10 cellular contexts compared by ENCODE assay signal in genomic region chr7:22864855-22865606, GRCh38. TPM values are rescaled to one million over a fixed set of nuclear protein-coding genes. Genes with fewer than 3 reads are reported as not detected.
A peak's percentile ranks its signal among the peaks of the same experiment; 100 is the strongest.
DNase-seq lines count a peak whose midpoint lies in the region; ATAC-seq and TF ChIP-seq lines count a peak whose summit lies in the region.
"Had no signal": no experiment of that assay in that cellular context is flagged by ENCODE, and none has a peak within 500 bp of the region (broad histone marks: within the 10 kb centered on the region; RNA-seq: fewer than 3 reads in every experiment).

No MANE protein-coding gene starts in this region.

- POLR2A ChIA-PET in AG04450 (lab: Yijun Ruan, JAX): interaction anchor here (0.5 kb wide), 1 partner anchor 8 kb away, joined by 5 read pairs; no protein-coding TSS in a partner anchor

- DNase-seq in AG04450 (ENCODE audit: low read depth, low spot score): no peak
- DNase-seq in ELR (ENCODE audit: low read depth): peak; percentile 47
- no peak for DNase-seq in HPDE6-E6E7 (ENCODE audit: extremely low spot score)
- DNase-seq in glomerular visceral epithelial cell (ENCODE audit: extremely low spot score): no peak
- DNase-seq: activated CD4-positive, alpha-beta T cell treated with anti-CD3 and anti-CD28 coated beads, Interleukin-2, amount 50 U/mL, for 4 hours; NCI-H524 treated with DMSO at 0.1 percent for 48 hours had no signal

- CTCF ChIA-PET in AG04450 (lab: Charles Lee): interaction anchor here (1.4 to 1.9 kb wide), 2 partner anchors 11 to 191 kb away, joined by 4 to 6 read pairs; no protein-coding TSS in a partner anchor

- H3K4me3 Mint-ChIP-seq in dendritic cell treated with granulocyte-macrophage colony-stimulating factor and Interleukin-4, amounts not matched to agents 40 ng/mL and 50 ng/mL, for 4 days: no peak overlapping the region

- H3K4me1 ChIP-seq in mucosa of rectum (ENCODE audit: control insufficient read depth in 2 of 2, insufficient read depth in 2 of 2, low read length in 2 of 2): no peaks in the 10 kb centered on the region

- H3K9ac ChIP-seq in mucosa of rectum (ENCODE audit: low read depth in 1 of 2, low read length in 2 of 2): no peak overlapping the region

- peaks cover 26% of the 10 kb centered on the region for H3K4me1 Mint-ChIP-seq in dendritic cell treated with granulocyte-macrophage colony-stimulating factor and Interleukin-4, amounts not matched to agents 40 ng/mL and 50 ng/mL, for 4 days (ENCODE audit: low read depth)

- no peaks in the 10 kb centered on the region for H3K27me3 Mint-ChIP-seq in dendritic cell treated with granulocyte-macrophage colony-stimulating factor and Interleukin-4, amounts not matched to agents 40 ng/mL and 50 ng/mL, for 4 days

- H3K27ac ChIP-seq in AG04450 (ENCODE audit: low read depth, low read length): peak overlapping the region; percentile 49
- H3K27ac ChIP-seq in mucosa of rectum (ENCODE audit: low read depth in 2 of 2, low read length in 2 of 2): peak overlapping the region; percentile 39 to 50

- no peaks in the 10 kb centered on the region for H3K9me3 Mint-ChIP-seq in dendritic cell treated with granulocyte-macrophage colony-stimulating factor and Interleukin-4, amounts not matched to agents 40 ng/mL and 50 ng/mL, for 4 days

- H3K27me3 ChIP-seq in AG04450 (ENCODE audit: control insufficient read depth, insufficient read depth, low read length): no peaks in the 10 kb centered on the region
- no peaks in the 10 kb centered on the region for H3K27me3 ChIP-seq in mucosa of rectum (ENCODE audit: control insufficient read depth in 2 of 2, insufficient read depth in 2 of 2, low read length in 2 of 2)

- H3K27ac Mint-ChIP-seq in dendritic cell treated with granulocyte-macrophage colony-stimulating factor and Interleukin-4, amounts not matched to agents 40 ng/mL and 50 ng/mL, for 4 days: peak overlapping the region; percentile 10

- H3K36me3 Mint-ChIP-seq in dendritic cell treated with granulocyte-macrophage colony-stimulating factor and Interleukin-4, amounts not matched to agents 40 ng/mL and 50 ng/mL, for 4 days (ENCODE audit: low read depth): no peaks in the 10 kb centered on the region

- intact Hi-C loops in dendritic cell treated with granulocyte-macrophage colony-stimulating factor and Interleukin-4, amounts not matched to agents 40 ng/mL and 50 ng/mL, for 4 days (cut with micrococcal nuclease): no loop called here

- no peak for ATAC-seq in SK-N-SH treated with all-trans-retinoic acid at 6 μM for 48 hours
- ATAC-seq in GM19328 (IDR thresholded peaks at IDR 0.05; ENCODE audit: unreplicated experiment): no peak

- H3K4me3 ChIP-seq in AG04450 (ENCODE audit: low read depth, low read length): no peak overlapping the region
- no peak overlapping the region for H3K4me3 ChIP-seq in mucosa of rectum (ENCODE audit: low read length in 2 of 2)

- no peak for TF ChIP-seq CTCF in AG04450 (IDR thresholded peaks at IDR 0.05; ENCODE audit: low read depth, low read length)

- H3K9me3 ChIP-seq in AG04450 (ENCODE audit: control insufficient read depth, insufficient read depth, low read length) (peaks cover 7% of the 10 kb centered on the region; the same call in 1 of the 2 replicates), mucosa of rectum (ENCODE audit: control insufficient read depth in 2 of 2, low read length in 2 of 2) (no peaks in the 10 kb centered on the region)

- no peaks in the 10 kb centered on the region for H3K36me3 ChIP-seq in mucosa of rectum (ENCODE audit: control insufficient read depth in 2 of 2, insufficient read depth in 2 of 2, low read length in 2 of 2)

TF ChIP-seq in SK-N-SH treated with all-trans-retinoic acid at 6 μM for 48 hours, 23 proteins besides CTCF, POLR2A, EP300 and RAD21:
- TF ChIP-seq BACH2 (CRISPR knock-in tag; IDR thresholded peaks at IDR 0.05; ENCODE audit: borderline replicate concordance): no peak
- TF ChIP-seq PPARA (CRISPR knock-in tag; IDR thresholded peaks at IDR 0.05; ENCODE audit: borderline replicate concordance): no peak
- no peak for TF ChIP-seq ISL1 (CRISPR knock-in tag; IDR thresholded peaks at IDR 0.05)
- no peak for TF ChIP-seq ARNTL (CRISPR knock-in tag; IDR thresholded peaks at IDR 0.05; ENCODE audit: borderline replicate concordance, low read depth)
- TF ChIP-seq GLIS3 (CRISPR knock-in tag; IDR thresholded peaks at IDR 0.05): no peak
- no peak for TF ChIP-seq ZNF8 (CRISPR knock-in tag; IDR thresholded peaks at IDR 0.05)
- TF ChIP-seq ZNF565 (CRISPR knock-in tag; conservative IDR thresholded peaks at IDR 0.05; ENCODE audit: low read depth): no peak
- TF ChIP-seq ZC3H10 (CRISPR knock-in tag; IDR thresholded peaks at IDR 0.05): no peak
- no peak for TF ChIP-seq OSR1 (CRISPR knock-in tag; IDR thresholded peaks at IDR 0.05)

RNA-seq across cellular contexts. Expression of gene TOMM7, which starts 42.4 kb away (rescaled TPM):
- polyA plus RNA-seq in AG04450 (2011; rRNA removed): 390 and 549 TPM in 2 replicates
- 95.8 and 143 TPM in 2 replicates for polyA minus RNA-seq in AG04450 (2011; rRNA and poly(A)+ RNA removed)
